25 cellular contexts compared by ENCODE assay signal in the genomic region with DNA sequence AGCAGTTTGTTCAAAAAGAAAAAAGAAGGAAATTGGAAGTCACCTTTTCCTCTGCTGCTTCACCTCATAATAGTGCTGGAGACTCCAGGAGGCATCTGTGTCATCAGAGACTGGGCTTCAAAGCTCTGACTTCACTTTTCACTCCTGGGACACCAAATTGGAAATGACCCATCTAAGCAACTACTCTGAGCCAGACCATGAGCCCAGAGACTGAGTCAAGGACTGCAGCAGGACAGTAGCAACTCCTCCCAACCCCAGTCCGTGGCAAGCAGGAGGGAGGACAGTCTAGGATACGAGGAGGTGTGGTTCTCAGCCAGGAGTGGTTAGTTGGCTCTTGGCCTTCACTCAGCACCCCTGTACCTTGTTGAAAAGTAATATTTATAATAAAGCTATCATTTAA.
"Had no signal": no experiment of that assay in that cellular context is flagged by ENCODE, and none has a peak within 500 bp of the region (broad histone marks: within the 10 kb centered on the region; RNA-seq: fewer than 3 reads in every experiment).

No MANE protein-coding gene starts in this region.

- H3K27me3 ChIP-seq: colonic mucosa, esophagus squamous epithelium, gastrocnemius medialis, heart right ventricle had no signal

- FAIRE-seq: endometrium, islet of Langerhans, keratinocyte had no signal

- ATAC-seq: effector memory CD8-positive, alpha-beta T cell; esophagus mucosa; gastrocnemius medialis; left colon; left lobe of liver; lower lobe of right lung had no signal

- H3K4me1 ChIP-seq: colonic mucosa, esophagus squamous epithelium, gastrocnemius medialis, heart right ventricle, left ventricle myocardium inferior, lower lobe of right lung had no signal

- H3K36me3 ChIP-seq: colonic mucosa, esophagus squamous epithelium, gastrocnemius medialis, lower lobe of right lung had no signal

- H3K4me3 ChIP-seq: colonic mucosa, esophagus squamous epithelium, gastrocnemius medialis, heart right ventricle, left ventricle myocardium inferior, lower lobe of right lung had no signal

- H3K27ac ChIP-seq: colonic mucosa, epithelial cell of prostate, esophagus squamous epithelium, gastrocnemius medialis, heart right ventricle, left ventricle myocardium inferior, lower lobe of right lung had no signal

- H3K9me3 ChIP-seq: colonic mucosa, gastrocnemius medialis, lower lobe of right lung had no signal

- DNase-seq: colonic mucosa; cortex of kidney; effector CD8-positive, alpha-beta T cell; effector memory CD8-positive, alpha-beta T cell; endodermal cell; erythroblast; esophagus squamous epithelium; foreskin fibroblast; foreskin melanocyte; gastrocnemius medialis; glutamatergic neuron; head of caudate nucleus; heart right ventricle; hippocampal formation; left colon; left ventricle myocardium inferior; lower lobe of right lung; mesendoderm; midbrain had no signal
